In genomic region chr11:21612326-21612725, GRCh38 we compare ENCODE assay signal across 16 cellular contexts.
DNase-seq lines count a peak whose midpoint lies in the region; TF ChIP-seq lines count a peak whose summit lies in the region.
"Had no signal": no experiment of that assay in that cellular context is flagged by ENCODE, and none has a peak within 500 bp of the region (broad histone marks: within the 10 kb centered on the region; RNA-seq: fewer than 3 reads in every experiment).

No MANE protein-coding gene starts in this region.

- in situ Hi-C loops in G401 (cut with HindIII; ENCODE audit: low sequenced_read_pairs), result no loop called here

- H3K9ac ChIP-seq in BLaER1, result no peak overlapping the region
- H3K9ac ChIP-seq in Karpas-422 (ENCODE audit: low read length), result no peak overlapping the region
- no peak overlapping the region for H3K9ac ChIP-seq in neural progenitor cell
- H3K9ac ChIP-seq: GM23248, KMS-11 had no signal

- no peaks in the 10 kb centered on the region for H3K9me3 Mint-ChIP-seq in neural progenitor cell
- H3K9me3 Mint-ChIP-seq: CD8-positive, alpha-beta T cell; H9 had no signal

- H2AFZ ChIP-seq in Karpas-422 (ENCODE audit: low read length) (peak overlapping the region; percentile 87), neural progenitor cell (replicated peaks) (peak overlapping the region; percentile 57)
- H2AFZ ChIP-seq: GM23248 had no signal

- H4K20me1 ChIP-seq in BLaER1 (no peaks in the 10 kb centered on the region), Karpas-422 (ENCODE audit: insufficient read depth, low read depth, low read length) (no peaks in the 10 kb centered on the region), neural progenitor cell (ENCODE audit: low read depth) (no peaks in the 10 kb centered on the region)

- H3K27me3 ChIP-seq in BLaER1 (no peaks in the 10 kb centered on the region), Karpas-422 (ENCODE audit: low read length) (no peaks in the 10 kb centered on the region), WERI-Rb-1 (ENCODE audit: insufficient read depth, low read depth, severe bottlenecking) (no peaks in the 10 kb centered on the region), neural progenitor cell (no peaks in the 10 kb centered on the region)

- H3K4me3 ChIP-seq in BLaER1, result no peak overlapping the region
- H3K4me3 ChIP-seq in Karpas-422 (ENCODE audit: low read length), result no peak overlapping the region
- no peak overlapping the region for H3K4me3 ChIP-seq in WERI-Rb-1 (ENCODE audit: low read depth, low read length)
- H3K4me3 ChIP-seq in neural progenitor cell, result no peak overlapping the region
- H3K4me3 ChIP-seq: GM23248 had no signal

- TF ChIP-seq CTCF in WERI-Rb-1 (IDR thresholded peaks at IDR 0.05; ENCODE audit: low read depth, low read length) (no peak), neural progenitor cell (IDR thresholded peaks at IDR 0.05) (no peak)

- peaks cover 4% of the 10 kb centered on the region for H3K4me1 Mint-ChIP-seq in neural progenitor cell
- H3K4me1 Mint-ChIP-seq: H9 had no signal

- no peaks in the 10 kb centered on the region for H3F3A ChIP-seq in neural progenitor cell (ENCODE audit: low read depth)

- no peaks in the 10 kb centered on the region for H3K9me2 ChIP-seq in Karpas-422 (replicated peaks; ENCODE audit: insufficient read depth, low read length)

- peaks cover 14% of the 10 kb centered on the region for H3K4me1 ChIP-seq in BLaER1
- H3K4me1 ChIP-seq in Karpas-422 (ENCODE audit: low read length), result peaks cover 21% of the 10 kb centered on the region
- H3K4me1 ChIP-seq in neural progenitor cell, result no peaks in the 10 kb centered on the region
- H3K4me1 ChIP-seq: Caco-2 had no signal

- no peak overlapping the region for H3K27ac Mint-ChIP-seq in neural progenitor cell
- H3K27ac Mint-ChIP-seq: CD8-positive, alpha-beta T cell; H9 had no signal

- H3K36me3 Mint-ChIP-seq in neural progenitor cell, result no peaks in the 10 kb centered on the region
- H3K36me3 Mint-ChIP-seq: CD8-positive, alpha-beta T cell had no signal

- peak overlapping the region; percentile 44 for H3K4me2 ChIP-seq in BLaER1
- peak overlapping the region; percentile 11 for H3K4me2 ChIP-seq in Karpas-422 (ENCODE audit: low read depth, low read length, poor library complexity, severe bottlenecking)
- H3K4me2 ChIP-seq in neural progenitor cell, result no peak overlapping the region
- H3K4me2 ChIP-seq: KMS-11 had no signal

- H3K79me2 ChIP-seq in Karpas-422 (ENCODE audit: low read length) (no peaks in the 10 kb centered on the region), neural progenitor cell (ENCODE audit: low read depth) (no peaks in the 10 kb centered on the region)

- no peaks in the 10 kb centered on the region for H3K27me3 Mint-ChIP-seq in neural progenitor cell (ENCODE audit: insufficient read depth, low read depth)

- H3K9me3 ChIP-seq in BLaER1 (no peaks in the 10 kb centered on the region), Karpas-422 (ENCODE audit: low read length) (no peaks in the 10 kb centered on the region), WERI-Rb-1 (ENCODE audit: severe bottlenecking) (no peaks in the 10 kb centered on the region), neural progenitor cell (ENCODE audit: low read depth) (no peaks in the 10 kb centered on the region)
- H3K9me3 ChIP-seq: Caco-2 had no signal

- H3K27ac ChIP-seq in BLaER1 (0 out of 2 replicates have a peak overlapping the region, but pooled peaks have one; percentile 41), Karpas-422 (ENCODE audit: low read length) (no peak overlapping the region), WERI-Rb-1 (no peak overlapping the region), neural progenitor cell (no peak overlapping the region)
- H3K27ac ChIP-seq: C4-2B, GM23248, KMS-11 had no signal

- H3K4me3 Mint-ChIP-seq in neural progenitor cell, result no peak overlapping the region
- H3K4me3 Mint-ChIP-seq: CD8-positive, alpha-beta T cell; H9 had no signal

- H3K36me3 ChIP-seq in BLaER1 (no peaks in the 10 kb centered on the region), Karpas-422 (ENCODE audit: insufficient read depth, low read length) (no peaks in the 10 kb centered on the region), WERI-Rb-1 (no peaks in the 10 kb centered on the region), neural progenitor cell (no peaks in the 10 kb centered on the region)

- no peak for DNase-seq in Karpas-422
- DNase-seq in WERI-Rb-1, result peak; percentile 34
- DNase-seq in neural progenitor cell (ENCODE audit: low spot score), result no peak
- no peak for DNase-seq in DMS153 (lab: John Stamatoyannopoulos, UW)
- DNase-seq in G401 (ENCODE audit: low spot score), result no peak
- DNase-seq in activated CD4-positive, alpha-beta T cell treated with anti-CD3 and anti-CD28 coated beads for 4 hours, result no peak
- DNase-seq: 8988T; AML-193; Caco-2; CD8-positive, alpha-beta T cell; DMS53; GM23248; H9 had no signal
